Comparison of ENCODE assay signal across 16 cellular contexts in the genomic region with DNA sequence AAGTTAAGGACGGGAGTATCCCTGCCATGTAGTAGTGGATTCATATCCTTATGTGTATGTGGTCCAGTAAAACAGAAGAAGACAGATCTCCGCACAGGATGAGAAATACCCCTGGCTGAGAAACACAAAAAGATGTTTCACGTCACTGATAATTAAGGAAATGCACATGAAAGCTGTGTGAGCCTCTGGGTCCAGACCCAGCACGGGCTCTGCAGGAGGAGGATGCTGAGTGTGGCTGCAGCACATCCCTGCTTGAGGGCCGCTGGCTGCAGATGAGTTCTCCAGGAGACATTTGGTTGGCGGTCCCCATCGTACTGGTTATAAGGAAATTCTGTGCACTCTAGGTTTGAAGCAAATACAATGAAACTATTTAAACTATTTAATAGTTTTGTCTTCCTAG. TPM values are rescaled to one million over a fixed set of nuclear protein-coding genes. Genes with fewer than 3 reads are reported as not detected.
DNase-seq lines count a peak whose midpoint lies in the region; ATAC-seq and TF ChIP-seq lines count a peak whose summit lies in the region.
"Had no signal": no experiment of that assay in that cellular context is flagged by ENCODE, and none has a peak within 500 bp of the region (broad histone marks: within the 10 kb centered on the region; RNA-seq: fewer than 3 reads in every experiment).

No MANE protein-coding gene starts in this region.

- peaks cover 11% of the 10 kb centered on the region for H3K79me1 ChIP-seq in H9 (ENCODE audit: insufficient read depth, low read depth, low read length, poor library complexity, severe bottlenecking)

- H3K36me3 ChIP-seq in lower lobe of right lung (no peaks in the 10 kb centered on the region), stomach (peaks cover 0 to 13% (median 5%) of the 10 kb centered on the region in 4 donors)

- H3K14ac ChIP-seq in H9 (ENCODE audit: insufficient read depth, low read length): no peak overlapping the region

- no peak overlapping the region for H3K56ac ChIP-seq in H9 (ENCODE audit: insufficient read length, low read depth, low read length)

- no CpG with 5 or more reads among the region's 7 CpGs for WGBS in H9 (ENCODE audit: extremely low coverage, insufficient read length, low lambda C conversion rate)
- WGBS in stomach, 5 donors: 75 to 84% (median 79%) methylated on average over 7 of the region's 7 CpGs

- no peak overlapping the region for H4K91ac ChIP-seq in H9 (ENCODE audit: insufficient read length, low read depth, low read length)

- no peak overlapping the region for H3K23ac ChIP-seq in H9 (ENCODE audit: insufficient read length, low read depth, low read length)

- H3K9me3 Mint-ChIP-seq in H9: no peaks in the 10 kb centered on the region
- peaks cover 0 to 3% (median 0%) of the 10 kb centered on the region in 5 experiments for H3K9me3 Mint-ChIP-seq in brain
- H3K9me3 Mint-ChIP-seq in immature natural killer cell: no peaks in the 10 kb centered on the region
- H3K9me3 Mint-ChIP-seq: CD8-positive, alpha-beta memory T cell; memory B cell had no signal

- H4K5ac ChIP-seq in H9 (ENCODE audit: insufficient read length, low read depth, low read length): no peak overlapping the region

- no peak overlapping the region for H4K8ac ChIP-seq in H9 (replicated peaks; ENCODE audit: insufficient read length, low read depth, low read length)

- H2BK20ac ChIP-seq in H9 (ENCODE audit: low read depth, low read length, poor library complexity, severe bottlenecking): no peak overlapping the region

- H4K20me1 ChIP-seq in H9 (ENCODE audit: control insufficient read depth, insufficient read depth, insufficient read length): no peaks in the 10 kb centered on the region

- H3K27me3 ChIP-seq in H9 (ENCODE audit: insufficient read depth, low read length) (no peaks in the 10 kb centered on the region), lower lobe of right lung (ENCODE audit: low read depth) (no peaks in the 10 kb centered on the region), stomach (no peaks in the 10 kb centered on the region)

- H3K36me3 Mint-ChIP-seq in H9 (ENCODE audit: insufficient read depth in 1 of 3, low read depth in 3 of 3) (peaks cover 4 to 32% (median 13%) of the 10 kb centered on the region in 3 experiments; a peak in 6 of 7 replicates), brain (peaks cover 85% of the 10 kb centered on the region), immature natural killer cell (peaks cover 6 to 12% (median 8%) of the 10 kb centered on the region in 3 donors)

- H3K79me2 ChIP-seq in H9 (ENCODE audit: insufficient read depth, low read length): peaks cover 56% of the 10 kb centered on the region; the same call in 1 of the 2 replicates

- H3K9ac ChIP-seq in H9 (ENCODE audit: extremely low read depth, insufficient read length, low read length): no peak overlapping the region

- H3K9me3 ChIP-seq in H9 (ENCODE audit: control insufficient read depth, low read depth, low read length) (no peaks in the 10 kb centered on the region), lower lobe of right lung (no peaks in the 10 kb centered on the region), stomach (no peaks in the 10 kb centered on the region)

- ATAC-seq in lower lobe of right lung (no peak), GM19023 (IDR thresholded peaks at IDR 0.05; ENCODE audit: unreplicated experiment) (no peak), HG02870 (IDR thresholded peaks at IDR 0.05; ENCODE audit: unreplicated experiment) (no peak)

- no peak overlapping the region for H2AFZ ChIP-seq in H9 (ENCODE audit: low read length)

- no peak for TF ChIP-seq EP300 in stomach (IDR thresholded peaks at IDR 0.05)

- H2AK5ac ChIP-seq in H9 (ENCODE audit: insufficient read length, low read length): no peak overlapping the region

- no peak overlapping the region for H2BK12ac ChIP-seq in H9 (ENCODE audit: insufficient read length, low read depth, low read length)

- H3K27me3 Mint-ChIP-seq in H9 (ENCODE audit: low read depth): no peaks in the 10 kb centered on the region
- H3K27me3 Mint-ChIP-seq in brain: no peaks in the 10 kb centered on the region
- H3K27me3 Mint-ChIP-seq in immature natural killer cell (ENCODE audit: low read depth in 3 of 3): peaks cover 0 to 4% (median 2%) of the 10 kb centered on the region in 3 donors
- H3K27me3 Mint-ChIP-seq: CD8-positive, alpha-beta memory T cell; memory B cell had no signal

- no peaks in the 10 kb centered on the region; the same call in 1 of the 2 replicates for H3K4me1 ChIP-seq in H9 (ENCODE audit: insufficient read depth, low read length)
- peaks cover 66% of the 10 kb centered on the region for H3K4me1 ChIP-seq in lower lobe of right lung
- H3K4me1 ChIP-seq in stomach: peaks cover 27 to 92% (median 51%) of the 10 kb centered on the region in 4 donors

- TF ChIP-seq CTCF in H9 (conservative IDR thresholded peaks at IDR 0.05) (no peak), brain (conservative IDR thresholded peaks at IDR 0.05) (no peak), lower lobe of right lung (IDR thresholded peaks at IDR 0.05) (no peak), stomach (IDR thresholded peaks at IDR 0.05) (no peak)

- no peak overlapping the region for H2BK120ac ChIP-seq in H9 (ENCODE audit: low read depth, low read length, poor library complexity, severe bottlenecking)

- no peak overlapping the region for H3T11ph ChIP-seq in H9 (ENCODE audit: low read length)

- H3K4me2 ChIP-seq in H9 (ENCODE audit: insufficient read depth, insufficient read length, low read length): no peak overlapping the region

- no peak for TF ChIP-seq POLR2A in stomach (IDR thresholded peaks at IDR 0.05)

- peaks cover 51 to 53% of the 10 kb centered on the region in 2 experiments for H3K4me1 Mint-ChIP-seq in H9
- H3K4me1 Mint-ChIP-seq in brain: peaks cover 78% of the 10 kb centered on the region
- H3K4me1 Mint-ChIP-seq in immature natural killer cell: peaks cover 4 to 7% of the 10 kb centered on the region in 2 donors

- H3K27ac Mint-ChIP-seq in H9 (peak overlapping the region in 2 of 3 experiments; percentile 0 to 91; a peak in 3 of 7 replicates), brain (peak overlapping the region; percentile 17 to 86 (median 76)), immature natural killer cell (peak overlapping the region in 2 of 6 donors; percentile 12 to 62)
- H3K27ac Mint-ChIP-seq: memory B cell had no signal

- H3K27ac ChIP-seq in H9 (ENCODE audit: insufficient read length, low read depth, low read length) (no peak overlapping the region), lower lobe of right lung (peak overlapping the region; percentile 18), stomach (peak overlapping the region; percentile 26 to 93 (median 57))

- intact Hi-C loops in lower lobe of right lung (cut with DNase I) (no loop called here), stomach (cut with DNase I; ENCODE audit: low total_unique reads) (no loop called here)

- no peak overlapping the region for H2BK15ac ChIP-seq in H9 (ENCODE audit: low read depth, low read length)

- H3K18ac ChIP-seq in H9 (ENCODE audit: insufficient read length, low read depth, low read length): no peak overlapping the region

- no peak for DNase-seq in H9
- DNase-seq in lower lobe of right lung: no peak
- DNase-seq in stomach: no peak
- DNase-seq in immature natural killer cell: no peak
- DNase-seq: activated CD8-positive, alpha-beta memory T cell treated with anti-CD3 and anti-CD28 coated beads for 24 hours; activated naive CD4-positive, alpha-beta T cell; NCI-H2029 treated with DMSO at 0.1 percent for 48 hours; occipital lobe; RPMI8226; stimulated activated CD4-positive, alpha-beta T cell treated with anti-CD3 and anti-CD28 coated beads, Interleukin-2, amount 100 ng/mL, for 24 hours; T1000 had no signal

- H3K4me3 Mint-ChIP-seq in H9: no peak overlapping the region
- H3K4me3 Mint-ChIP-seq in brain: peak overlapping the region in 3 of 5 experiments; percentile 1 to 59 (median 40)
- no peak overlapping the region for H3K4me3 Mint-ChIP-seq in immature natural killer cell
- H3K4me3 Mint-ChIP-seq: CD8-positive, alpha-beta memory T cell; memory B cell had no signal

- no peak overlapping the region for H2BK5ac ChIP-seq in H9 (ENCODE audit: insufficient read length, low read length)

- H3K23me2 ChIP-seq in H9 (ENCODE audit: insufficient read length, low read depth, low read length, poor library complexity, severe bottlenecking): no peaks in the 10 kb centered on the region

- H3K4ac ChIP-seq in H9 (ENCODE audit: low read depth, low read length): no peak overlapping the region

- H3K4me3 ChIP-seq in lower lobe of right lung (no peak overlapping the region), stomach (no peak overlapping the region)

RNA-seq across cellular contexts. Expression of a gene that starts 8.2 kb away (rescaled TPM):
- total RNA-seq in H9 (2021) (105 and 118 TPM in 2 replicates), lower lobe of right lung (111 TPM), stomach (100 to 1,000 TPM; 103 to 242 (median 159) TPM)
- polyA plus RNA-seq in brain (ENCODE audit: insufficient read depth, low read depth, low replicate concordance) (128 TPM), stomach (10 to 100 TPM; 15.9 to 58.9 (median 21.7) TPM), immature natural killer cell (10 to 100 TPM; 19.3 to 31.5 (median 19.8) TPM)

RNA-seq across cellular contexts. Expression of a gene that starts 52.2 kb away (rescaled TPM):
- total RNA-seq in H9 (2021): 70.2 and 75.1 TPM in 2 replicates
- 37.7 TPM for polyA plus RNA-seq in brain (ENCODE audit: insufficient read depth, low read depth, low replicate concordance)
- 31.7 TPM for total RNA-seq in lower lobe of right lung
- 100 to 1,000 TPM in 1 of 5 donors, 10 to 100 TPM in 4; 22.4 to 140 (median 40.1) TPM for total RNA-seq in stomach
- polyA plus RNA-seq in stomach: 10 to 100 TPM; 34.4 to 53.2 (median 53.0) TPM
- 10 to 100 TPM; 25.3 to 35.6 (median 25.5) TPM for polyA plus RNA-seq in immature natural killer cell

Comparison
In these comparisons a context has a peak if more than half of its experiments do, and no peak if none do; other contexts are left out.
1. H3K4me3 Mint-ChIP-seq: peak in brain (3 of 5); none in H9 (0 of 2) and immature natural killer cell (0 of 5).